8 cellular contexts compared by ENCODE assay signal in genomic region chr10:119541459-119542356, GRCh38. TPM values are rescaled to one million over a fixed set of nuclear protein-coding genes. Genes with fewer than 3 reads are reported as not detected.
DNase-seq lines count a peak whose midpoint lies in the region; ATAC-seq and TF ChIP-seq lines count a peak whose summit lies in the region.

No MANE protein-coding gene starts in this region.

- DNase-seq in Calu3 (no peak), osteocyte (ENCODE audit: extremely low spot score, unreplicated experiment) (no peak), ureter (ENCODE audit: low spot score) (peak; percentile 54), NCI-H2107 (lab: John Stamatoyannopoulos, UW) (no peak), LoVo (ENCODE audit: low spot score) (no peak)
- DNase-seq in activated CD4-positive, alpha-beta memory T cell treated with anti-CD3 and anti-CD28 coated beads, Interleukin-2, amount 10 ng/mL, durations not matched to agents 7 days and 5 days: peak; percentile 54

- no TSS peak for BruUV-seq in Calu3 (replicated peaks; lab: Mats Ljungman, UMichigan)

- H3K4me1 ChIP-seq in esophagus (ENCODE audit: control insufficient read depth in 2 of 2, insufficient read depth in 2 of 2, low read length in 1 of 2): peaks cover 12 to 16% of the 10 kb centered on the region in 2 donors

- peaks cover 26% of the 10 kb centered on the region for H3K4me1 Mint-ChIP-seq in Calu3 (ENCODE audit: low read depth, unreplicated experiment)
- peaks cover 58% of the 10 kb centered on the region for H3K4me1 Mint-ChIP-seq in activated CD4-positive, alpha-beta memory T cell treated with anti-CD3 and anti-CD28 coated beads, Interleukin-2, amount 10 ng/mL, durations not matched to agents 7 days and 5 days
- peaks cover 38% of the 10 kb centered on the region for H3K4me1 Mint-ChIP-seq in osteocyte (ENCODE audit: unreplicated experiment)

- peak; percentile 16 for ATAC-seq in HG03045 (IDR thresholded peaks at IDR 0.05; ENCODE audit: unreplicated experiment)

- H3K27me3 Mint-ChIP-seq in Calu3 (ENCODE audit: unreplicated experiment): no peaks in the 10 kb centered on the region
- H3K27me3 Mint-ChIP-seq in activated CD4-positive, alpha-beta memory T cell treated with anti-CD3 and anti-CD28 coated beads, Interleukin-2, amount 10 ng/mL, durations not matched to agents 7 days and 5 days: peaks cover 16% of the 10 kb centered on the region
- no peaks in the 10 kb centered on the region for H3K27me3 Mint-ChIP-seq in osteocyte (ENCODE audit: unreplicated experiment)

- no peaks in the 10 kb centered on the region for H3K27me3 ChIP-seq in esophagus (ENCODE audit: control insufficient read depth in 1 of 2, insufficient read depth in 2 of 2, low read length in 2 of 2)

- H3K36me3 Mint-ChIP-seq in Calu3 (ENCODE audit: insufficient read depth, unreplicated experiment): peaks cover 12% of the 10 kb centered on the region
- H3K36me3 Mint-ChIP-seq in activated CD4-positive, alpha-beta memory T cell treated with anti-CD3 and anti-CD28 coated beads, Interleukin-2, amount 10 ng/mL, durations not matched to agents 7 days and 5 days (ENCODE audit: low read depth): peaks cover 23% of the 10 kb centered on the region
- H3K36me3 Mint-ChIP-seq in osteocyte (ENCODE audit: unreplicated experiment): no peaks in the 10 kb centered on the region

- intact Hi-C loops in Calu3 (cut with micrococcal nuclease; ENCODE audit: unreplicated experiment): no loop called here

- peak overlapping the region; percentile 57 to 87 for H3K27ac ChIP-seq in esophagus (ENCODE audit: low read depth in 2 of 2, low read length in 1 of 2)

- no peak overlapping the region for H3K27ac Mint-ChIP-seq in Calu3 (ENCODE audit: unreplicated experiment)
- peak overlapping the region; percentile 75 for H3K27ac Mint-ChIP-seq in activated CD4-positive, alpha-beta memory T cell treated with anti-CD3 and anti-CD28 coated beads, Interleukin-2, amount 10 ng/mL, durations not matched to agents 7 days and 5 days
- no peak overlapping the region for H3K27ac Mint-ChIP-seq in osteocyte (ENCODE audit: unreplicated experiment)

- H3K36me3 ChIP-seq in esophagus (ENCODE audit: control insufficient read depth in 2 of 2, insufficient read depth in 2 of 2, low read length in 1 of 2): no peaks in the 10 kb centered on the region

- peak overlapping the region; percentile 81 for H3K4me3 Mint-ChIP-seq in Calu3 (ENCODE audit: low read depth, unreplicated experiment)
- H3K4me3 Mint-ChIP-seq in activated CD4-positive, alpha-beta memory T cell treated with anti-CD3 and anti-CD28 coated beads, Interleukin-2, amount 10 ng/mL, durations not matched to agents 7 days and 5 days: peak overlapping the region; percentile 81
- H3K4me3 Mint-ChIP-seq in osteocyte (ENCODE audit: unreplicated experiment): peak overlapping the region; percentile 74

- peak overlapping the region; percentile 77 to 89 for H3K4me3 ChIP-seq in esophagus (ENCODE audit: low read depth in 1 of 2, low read length in 2 of 2)

- POLR2A ChIA-PET in activated CD4-positive, alpha-beta memory T cell treated with anti-CD3 and anti-CD28 coated beads, Interleukin-2, amount 10 ng/mL, durations not matched to agents 7 days and 5 days (lab: Charles Lee): interaction anchor here (0.6 to 4.9 kb wide), 26 partner anchors 8 to 410 kb away, joined by 3 to 43 read pairs (median 6); partner anchors contain the start of genes BAG3, GRK5 and TIAL1

- WGBS in esophagus, 2 donors: 25 to 28% methylated on average over 48 to 57 of the region's 57 CpGs

- CTCF ChIA-PET in Calu3 (lab: Charles Lee): interaction anchor here (0.5 to 1.5 kb wide), 4 partner anchors 12 to 342 kb away, joined by 3 to 5 read pairs (median 4); no protein-coding TSS in a partner anchor
- CTCF ChIA-PET in activated CD4-positive, alpha-beta memory T cell treated with anti-CD3 and anti-CD28 coated beads, Interleukin-2, amount 10 ng/mL, durations not matched to agents 7 days and 5 days (lab: Charles Lee): interaction anchor here (0.5 to 6.3 kb wide), 28 partner anchors 8 to 377 kb away, joined by 3 to 39 read pairs (median 4); partner anchors contain the start of genes BAG3 and GRK5

- no peaks in the 10 kb centered on the region for H3K9me3 ChIP-seq in esophagus (ENCODE audit: control insufficient read depth in 2 of 2, insufficient read depth in 1 of 2, low read depth in 1 of 2, low read length in 1 of 2)

- H3K9me3 Mint-ChIP-seq in Calu3 (ENCODE audit: low read depth, unreplicated experiment) (no peaks in the 10 kb centered on the region), osteocyte (ENCODE audit: unreplicated experiment) (no peaks in the 10 kb centered on the region)
- no peaks in the 10 kb centered on the region for H3K9me3 Mint-ChIP-seq in activated CD4-positive, alpha-beta memory T cell treated with anti-CD3 and anti-CD28 coated beads, Interleukin-2, amount 10 ng/mL, durations not matched to agents 7 days and 5 days

- no peak for TF ChIP-seq CTCF in Calu3 (IDR thresholded peaks at IDR 0.05; ENCODE audit: unreplicated experiment)
- TF ChIP-seq CTCF in osteocyte (IDR thresholded peaks at IDR 0.05): no peak

RNA-seq across cellular contexts. Expression of gene RGS10, which starts 0.8 kb away (rescaled TPM):
- total RNA-seq in Calu3 (2022) (8.3 and 10.8 TPM in 2 replicates), osteocyte (19.0 and 23.3 TPM in 2 replicates), ureter (24.1 TPM)
- total RNA-seq in activated CD4-positive, alpha-beta memory T cell treated with anti-CD3 and anti-CD28 coated beads, Interleukin-2, amount 10 ng/mL, durations not matched to agents 7 days and 5 days: 100 to 1,000 TPM; 137 to 140 TPM
- 10 to 100 TPM; 50.4 to 63.9 TPM for polyA plus RNA-seq in esophagus

RNA-seq across cellular contexts. Expression of gene TIAL1, which starts 55.1 kb away (rescaled TPM):
- 82.6 and 91.6 TPM in 2 replicates for total RNA-seq in Calu3 (2022)
- total RNA-seq in activated CD4-positive, alpha-beta memory T cell treated with anti-CD3 and anti-CD28 coated beads, Interleukin-2, amount 10 ng/mL, durations not matched to agents 7 days and 5 days: 100 to 1,000 TPM; 168 to 170 TPM
- 10 to 100 TPM; 46.8 to 55.1 TPM for polyA plus RNA-seq in esophagus
- total RNA-seq in osteocyte: 125 and 133 TPM in 2 replicates
- total RNA-seq in ureter: 116 TPM

Comparison
In these comparisons a context has a peak if more than half of its experiments do, and no peak if none do; other contexts are left out.
1. DNase-seq: peak in activated CD4-positive, alpha-beta memory T cell treated with anti-CD3 and anti-CD28 coated beads, Interleukin-2, amount 10 ng/mL, durations not matched to agents 7 days and 5 days (single experiment) and ureter (single experiment); none in Calu3 (single experiment), osteocyte (single experiment), NCI-H2107 (single experiment) and LoVo (single experiment).
2. Peak in every context shown above with its lines, with median percentiles within 50 percentile points of each other: H3K4me3 Mint-ChIP-seq.